In genomic region chr9:128372188-128372641, GRCh38 we compare ENCODE assay signal across 8 cellular contexts. TPM values are rescaled to one million over a fixed set of nuclear protein-coding genes. Genes with fewer than 3 reads are reported as not detected.
DNase-seq lines count a peak whose midpoint lies in the region; ATAC-seq and TF ChIP-seq lines count a peak whose summit lies in the region.

No MANE protein-coding gene starts in this region.

- H3K9me3 ChIP-seq in mucosa of rectum (ENCODE audit: control insufficient read depth in 2 of 2, low read length in 2 of 2) = no peaks in the 10 kb centered on the region

- H3K27me3 ChIP-seq in mucosa of rectum (ENCODE audit: control insufficient read depth in 2 of 2, insufficient read depth in 2 of 2, low read length in 2 of 2) = no peaks in the 10 kb centered on the region

- peak overlapping the region; percentile 96 to 97 for H3K9ac ChIP-seq in mucosa of rectum (ENCODE audit: low read depth in 1 of 2, low read length in 2 of 2)

- H3K27ac ChIP-seq in coronary artery = peak overlapping the region; percentile 26 to 72
- H3K27ac ChIP-seq in mucosa of rectum (ENCODE audit: low read depth in 2 of 2, low read length in 2 of 2) = peak overlapping the region; percentile 85 to 90

- peak overlapping the region; percentile 89 to 96 for H3K4me3 Mint-ChIP-seq in CD14-positive monocyte

- no peak for DNase-seq in CD14-positive monocyte (ENCODE audit: low spot score)
- peak; percentile 76 for DNase-seq in M059J (ENCODE audit: low read depth)
- DNase-seq in coronary artery (ENCODE audit: low spot score) = no peak
- DNase-seq in GDM1 (lab: John Stamatoyannopoulos, UW) = no peak
- no peak for DNase-seq in DMS153 treated with DMSO at 0.1 percent for 48 hours (lab: John Stamatoyannopoulos, UW; ENCODE audit: unreplicated experiment)

- TF ChIP-seq CTCF in CD14-positive monocyte (IDR thresholded peaks at IDR 0.05) (no peak), coronary artery (IDR thresholded peaks at IDR 0.05) (no peak)

- H3K27me3 Mint-ChIP-seq in CD14-positive monocyte (ENCODE audit: low read depth in 3 of 3) = peaks cover 0 to 3% (median 0%) of the 10 kb centered on the region in 3 donors

- peaks cover 18 to 30% of the 10 kb centered on the region in 2 donors for H3K36me3 Mint-ChIP-seq in CD14-positive monocyte

- ATAC-seq in activated CD4-positive, CD25-positive, alpha-beta regulatory T cell treated with anti-CD3 and anti-CD28 coated beads, Interleukin-2, amount 50 U/mL, for 24 hours = no peak
- no peak for ATAC-seq in HG03025 (IDR thresholded peaks at IDR 0.05; ENCODE audit: low FRiP score, unreplicated experiment)

- H3K4me3 ChIP-seq in coronary artery (peak overlapping the region; percentile 85), mucosa of rectum (ENCODE audit: low read length in 2 of 2) (peak overlapping the region; percentile 88 to 98)

- intact Hi-C loops in CD14-positive monocyte (cut with micrococcal nuclease) = loop anchor here in 1 of 2 donors (5.0 to 10.0 kb wide), 3 partner anchors 47 to 95 kb away; partner anchors contain the start of genes COQ4, GOLGA2, ODF2 and SWI5

- no peaks in the 10 kb centered on the region for H3K9me3 Mint-ChIP-seq in CD14-positive monocyte

- H3K36me3 ChIP-seq in mucosa of rectum (ENCODE audit: control insufficient read depth in 2 of 2, insufficient read depth in 2 of 2, low read length in 2 of 2) = peaks cover 0 to 15% of the 10 kb centered on the region in 2 donors

- H3K4me1 ChIP-seq in mucosa of rectum (ENCODE audit: control insufficient read depth in 2 of 2, insufficient read depth in 2 of 2, low read length in 2 of 2) = peaks cover 15 to 18% of the 10 kb centered on the region in 2 donors

- peaks cover 30% of the 10 kb centered on the region for H3K4me1 Mint-ChIP-seq in CD14-positive monocyte

- peak overlapping the region; percentile 95 to 99 (median 98) for H3K27ac Mint-ChIP-seq in CD14-positive monocyte

RNA-seq across cellular contexts. Expression of gene URM1, which starts 1.0 kb away (rescaled TPM):
- polyA plus RNA-seq in CD14-positive monocyte = 10 to 100 TPM; 37.5 to 39.7 TPM
- 40.8 and 50.7 TPM in 2 replicates for total RNA-seq in M059J (2014; rRNA removed; shearing (Covaris generic))

RNA-seq across cellular contexts. Expression of gene SLC27A4, which starts 31.9 kb away (rescaled TPM):
- polyA plus RNA-seq in CD14-positive monocyte = 1 to 10 TPM; 6.8 TPM
- total RNA-seq in M059J (2014; rRNA removed; shearing (Covaris generic)) = 21.3 and 23.7 TPM in 2 replicates

RNA-seq across cellular contexts. Expression of gene CERCAM, which starts 48.4 kb away (rescaled TPM):
- 1 to 10 TPM; 1.8 to 2.5 TPM for polyA plus RNA-seq in CD14-positive monocyte
- total RNA-seq in M059J (2014; rRNA removed; shearing (Covaris generic)) = 15.5 and 24.1 TPM in 2 replicates

RNA-seq across cellular contexts. Expression of gene COQ4, which starts 49.6 kb away (rescaled TPM):
- 10 to 100 TPM; 19.9 to 20.4 TPM for polyA plus RNA-seq in CD14-positive monocyte
- 54.8 and 59.2 TPM in 2 replicates for total RNA-seq in M059J (2014; rRNA removed; shearing (Covaris generic))

RNA-seq across cellular contexts. Expression of gene TRUB2, which starts 50.0 kb away (rescaled TPM):
- polyA plus RNA-seq in CD14-positive monocyte = 10 to 100 TPM; 13.5 to 17.0 TPM
- 12.4 and 19.2 TPM in 2 replicates for total RNA-seq in M059J (2014; rRNA removed; shearing (Covaris generic))
